ENCODE assay signal across 1 cellular context in genomic region chr20:62374431-62375152, GRCh38.
TF ChIP-seq lines count a peak whose summit lies in the region.

No MANE protein-coding gene starts in this region.

TF ChIP-seq in WTC11, 78 proteins besides CTCF, POLR2A, EP300 and RAD21 (continued from another document):
- TF ChIP-seq E2F5 (CRISPR knock-in tag; IDR thresholded peaks at IDR 0.05) (no peak), RELA (CRISPR knock-in tag; IDR thresholded peaks at IDR 0.05; ENCODE audit: borderline replicate concordance) (no peak)
TF ChIP-seq in WTC11: peak in this region for 2.
